27 cellular contexts compared by ENCODE assay signal in genomic region chr10:132925614-132926013, GRCh38. TPM values are rescaled to one million over a fixed set of nuclear protein-coding genes. Genes with fewer than 3 reads are reported as not detected.
"Had no signal": no experiment of that assay in that cellular context is flagged by ENCODE, and none has a peak within 500 bp of the region (broad histone marks: within the 10 kb centered on the region; RNA-seq: fewer than 3 reads in every experiment).

No MANE protein-coding gene starts in this region.

- H3K36me3 ChIP-seq: heart left ventricle, tibial nerve had no signal

- FAIRE-seq: endothelial cell of umbilical vein, urothelium cell line had no signal

- H3K4me3 ChIP-seq: coronary artery, heart left ventricle, lung, psoas muscle, testis, tibial nerve had no signal

- H3K27me3 Mint-ChIP-seq: stimulated activated naive CD8-positive, alpha-beta T cell treated with anti-CD3 and anti-CD28 coated beads, Interleukin-15, amount 100 ng/mL, for 72 hours had no signal

- H3K4me1 Mint-ChIP-seq: endodermal cell had no signal

- H3K4me1 ChIP-seq: heart left ventricle, parathyroid adenoma, psoas muscle, testis, tibial nerve had no signal

- H3K27ac Mint-ChIP-seq: endodermal cell; naive B cell; nephron; stimulated activated naive B cell treated with anti-CD40 and anti-IgM and Interleukin-4, amounts not matched to agents 10 μg/mL and 1 μg/mL and 100 μg/mL, for 72 hours; stimulated activated naive CD8-positive, alpha-beta T cell treated with anti-CD3 and anti-CD28 coated beads, Interleukin-15, amount 100 ng/mL, for 72 hours had no signal

- H3K4me3 Mint-ChIP-seq: endodermal cell; naive B cell; nephron; stimulated activated naive B cell treated with anti-CD40 and anti-IgM and Interleukin-4, amounts not matched to agents 10 μg/mL and 1 μg/mL and 100 μg/mL, for 72 hours; stimulated activated naive CD8-positive, alpha-beta T cell treated with anti-CD3 and anti-CD28 coated beads, Interleukin-15, amount 100 ng/mL, for 72 hours had no signal

- H3K27me3 ChIP-seq: testis, tibial nerve had no signal

- ATAC-seq: heart left ventricle; left lobe of liver; psoas muscle; sciatic nerve; stimulated activated naive B cell treated with anti-CD40 and anti-IgM and Interleukin-4, amounts not matched to agents 10 μg/mL and 1 μg/mL and 100 μg/mL, for 72 hours; stimulated activated naive CD8-positive, alpha-beta T cell treated with anti-CD3 and anti-CD28 coated beads, Interleukin-15, amount 100 ng/mL, for 72 hours had no signal

- H3K9me3 ChIP-seq: heart left ventricle, psoas muscle, testis, tibial nerve had no signal

- H2AFZ ChIP-seq: parathyroid adenoma had no signal

- H3K79me2 ChIP-seq: parathyroid adenoma had no signal

- H3K36me3 Mint-ChIP-seq: naive B cell had no signal

- DNase-seq: effector CD4-positive, alpha-beta T cell; endodermal cell; erythroblast; foreskin melanocyte; hippocampal formation; kidney glomerular epithelial cell; mesendoderm; naive B cell; retina; stimulated activated CD4-positive, alpha-beta T cell treated with anti-CD3 and anti-CD28 coated beads, Interleukin-2, amount 100 ng/mL, for 24 hours; stimulated activated CD4-positive, alpha-beta T cell treated with anti-CD3 and anti-CD28 coated beads, Interleukin-4, amount 100 ng/mL, for 4 hours; stimulated activated naive B cell treated with anti-CD40 and anti-IgM and Interleukin-4, amounts not matched to agents 10 μg/mL and 1 μg/mL and 100 μg/mL, for 72 hours; stimulated activated naive CD8-positive, alpha-beta T cell treated with anti-CD3 and anti-CD28 coated beads, Interleukin-15, amount 100 ng/mL, for 72 hours; testis had no signal

- H3K9me3 Mint-ChIP-seq: endodermal cell, naive B cell, nephron had no signal

- H3K9ac ChIP-seq: parathyroid adenoma had no signal

- H3K27ac ChIP-seq: coronary artery, heart left ventricle, parathyroid adenoma, psoas muscle, testis, tibial nerve had no signal

RNA-seq across cellular contexts. Expression of gene CFAP46, which starts 16.8 kb away (rescaled TPM):
- total RNA-seq: skeletal muscle tissue, subcutaneous adipose tissue had no signal
